1 cellular context compared by ENCODE assay signal in the genomic region with DNA sequence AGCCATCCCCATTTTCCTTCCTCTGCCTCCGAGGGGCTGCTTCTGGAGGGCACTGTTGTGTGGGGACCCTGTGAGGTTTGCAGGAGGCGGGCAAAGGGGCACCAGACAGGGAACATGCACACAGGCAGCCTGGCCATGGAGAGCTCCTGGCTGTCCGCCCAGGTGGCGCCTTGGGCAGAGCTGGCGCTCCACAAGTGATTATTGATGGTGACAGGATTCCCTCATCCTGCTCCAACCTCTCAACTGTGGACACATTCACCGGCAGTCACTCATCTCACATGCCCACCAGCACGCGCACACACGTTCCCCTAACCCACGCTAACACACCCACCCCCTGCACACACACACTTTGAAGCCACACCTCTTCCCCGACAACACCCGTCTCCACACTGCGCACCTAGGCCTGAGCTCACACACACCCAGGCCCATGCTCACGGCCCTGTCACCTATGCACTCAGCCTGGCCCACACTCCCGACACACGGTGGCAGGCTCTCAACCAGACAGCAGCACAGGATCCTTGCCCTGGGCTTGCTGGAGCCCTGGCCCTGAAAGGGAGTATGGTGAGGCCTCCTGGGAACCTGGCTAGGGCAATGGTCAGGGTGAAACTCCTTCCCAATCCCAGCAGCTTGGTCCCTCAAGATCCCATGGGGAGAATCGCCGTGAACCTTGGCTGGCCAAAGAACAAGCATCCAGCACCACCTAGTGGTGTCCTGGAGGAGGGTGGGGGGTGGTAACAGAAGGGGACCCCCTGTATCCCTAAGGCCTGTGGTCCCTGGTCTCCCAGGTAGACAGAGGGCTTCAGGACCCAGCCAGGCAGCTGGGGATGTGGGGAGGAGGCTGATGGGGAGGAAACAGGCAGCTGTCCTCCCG.
TF ChIP-seq lines count a peak whose summit lies in the region.

No MANE protein-coding gene starts in this region.

TF ChIP-seq in HepG2, 621 proteins besides CTCF, POLR2A, EP300 and RAD21 (continued from another document and continues in another):
- TF ChIP-seq, protein P1, sequence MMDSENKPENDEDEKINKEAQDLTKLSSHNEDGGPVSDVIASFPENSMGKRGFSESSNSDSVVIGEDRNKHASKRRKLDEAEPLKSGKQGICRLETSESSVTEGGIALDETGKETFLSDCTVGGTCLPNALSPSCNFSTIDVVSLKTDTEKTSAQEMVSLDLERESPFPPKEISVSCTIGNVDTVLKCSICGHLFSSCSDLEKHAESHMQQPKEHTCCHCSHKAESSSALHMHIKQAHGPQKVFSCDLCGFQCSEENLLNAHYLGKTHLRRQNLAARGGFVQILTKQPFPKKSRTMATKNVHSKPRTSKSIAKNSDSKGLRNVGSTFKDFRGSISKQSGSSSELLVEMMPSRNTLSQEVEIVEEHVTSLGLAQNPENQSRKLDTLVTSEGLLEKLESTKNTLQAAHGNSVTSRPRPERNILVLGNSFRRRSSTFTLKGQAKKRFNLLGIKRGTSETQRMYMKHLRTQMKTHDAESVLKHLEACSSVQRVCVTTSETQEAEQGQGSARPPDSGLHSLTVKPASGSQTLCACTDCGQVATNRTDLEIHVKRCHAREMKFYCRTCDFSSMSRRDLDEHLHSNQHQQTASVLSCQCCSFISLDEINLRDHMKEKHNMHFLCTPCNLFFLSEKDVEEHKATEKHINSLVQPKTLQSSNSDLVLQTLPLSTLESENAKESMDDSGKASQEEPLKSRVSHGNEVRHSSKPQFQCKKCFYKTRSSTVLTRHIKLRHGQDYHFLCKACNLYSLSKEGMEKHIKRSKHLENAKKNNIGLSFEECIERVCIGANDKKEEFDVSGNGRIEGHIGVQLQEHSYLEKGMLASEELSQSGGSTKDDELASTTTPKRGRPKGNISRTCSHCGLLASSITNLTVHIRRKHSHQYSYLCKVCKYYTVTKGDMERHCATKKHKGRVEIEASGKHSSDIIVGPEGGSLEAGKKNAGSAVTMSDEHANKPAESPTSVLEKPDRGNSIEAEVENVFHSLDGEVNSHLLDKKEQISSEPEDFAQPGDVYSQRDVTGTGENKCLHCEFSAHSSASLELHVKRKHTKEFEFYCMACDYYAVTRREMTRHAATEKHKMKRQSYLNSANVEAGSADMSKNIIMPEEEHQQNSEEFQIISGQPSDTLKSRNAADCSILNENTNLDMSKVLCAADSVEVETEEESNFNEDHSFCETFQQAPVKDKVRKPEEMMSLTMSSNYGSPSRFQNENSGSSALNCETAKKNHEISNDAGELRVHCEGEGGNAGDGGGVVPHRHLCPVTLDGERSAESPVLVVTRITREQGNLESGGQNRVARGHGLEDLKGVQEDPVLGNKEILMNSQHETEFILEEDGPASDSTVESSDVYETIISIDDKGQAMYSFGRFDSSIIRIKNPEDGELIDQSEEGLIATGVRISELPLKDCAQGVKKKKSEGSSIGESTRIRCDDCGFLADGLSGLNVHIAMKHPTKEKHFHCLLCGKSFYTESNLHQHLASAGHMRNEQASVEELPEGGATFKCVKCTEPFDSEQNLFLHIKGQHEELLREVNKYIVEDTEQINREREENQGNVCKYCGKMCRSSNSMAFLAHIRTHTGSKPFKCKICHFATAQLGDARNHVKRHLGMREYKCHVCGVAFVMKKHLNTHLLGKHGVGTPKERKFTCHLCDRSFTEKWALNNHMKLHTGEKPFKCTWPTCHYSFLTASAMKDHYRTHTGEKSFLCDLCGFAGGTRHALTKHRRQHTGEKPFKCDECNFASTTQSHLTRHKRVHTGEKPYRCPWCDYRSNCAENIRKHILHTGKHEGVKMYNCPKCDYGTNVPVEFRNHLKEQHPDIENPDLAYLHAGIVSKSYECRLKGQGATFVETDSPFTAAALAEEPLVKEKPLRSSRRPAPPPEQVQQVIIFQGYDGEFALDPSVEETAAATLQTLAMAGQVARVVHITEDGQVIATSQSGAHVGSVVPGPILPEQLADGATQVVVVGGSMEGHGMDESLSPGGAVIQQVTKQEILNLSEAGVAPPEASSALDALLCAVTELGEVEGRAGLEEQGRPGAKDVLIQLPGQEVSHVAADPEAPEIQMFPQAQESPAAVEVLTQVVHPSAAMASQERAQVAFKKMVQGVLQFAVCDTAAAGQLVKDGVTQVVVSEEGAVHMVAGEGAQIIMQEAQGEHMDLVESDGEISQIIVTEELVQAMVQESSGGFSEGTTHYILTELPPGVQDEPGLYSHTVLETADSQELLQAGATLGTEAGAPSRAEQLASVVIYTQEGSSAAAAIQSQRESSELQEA (CRISPR knock-in tag; IDR thresholded peaks at IDR 0.05; ENCODE audit: not compliant biosample characterization): peak; percentile 63
- TF ChIP-seq, protein P2, sequence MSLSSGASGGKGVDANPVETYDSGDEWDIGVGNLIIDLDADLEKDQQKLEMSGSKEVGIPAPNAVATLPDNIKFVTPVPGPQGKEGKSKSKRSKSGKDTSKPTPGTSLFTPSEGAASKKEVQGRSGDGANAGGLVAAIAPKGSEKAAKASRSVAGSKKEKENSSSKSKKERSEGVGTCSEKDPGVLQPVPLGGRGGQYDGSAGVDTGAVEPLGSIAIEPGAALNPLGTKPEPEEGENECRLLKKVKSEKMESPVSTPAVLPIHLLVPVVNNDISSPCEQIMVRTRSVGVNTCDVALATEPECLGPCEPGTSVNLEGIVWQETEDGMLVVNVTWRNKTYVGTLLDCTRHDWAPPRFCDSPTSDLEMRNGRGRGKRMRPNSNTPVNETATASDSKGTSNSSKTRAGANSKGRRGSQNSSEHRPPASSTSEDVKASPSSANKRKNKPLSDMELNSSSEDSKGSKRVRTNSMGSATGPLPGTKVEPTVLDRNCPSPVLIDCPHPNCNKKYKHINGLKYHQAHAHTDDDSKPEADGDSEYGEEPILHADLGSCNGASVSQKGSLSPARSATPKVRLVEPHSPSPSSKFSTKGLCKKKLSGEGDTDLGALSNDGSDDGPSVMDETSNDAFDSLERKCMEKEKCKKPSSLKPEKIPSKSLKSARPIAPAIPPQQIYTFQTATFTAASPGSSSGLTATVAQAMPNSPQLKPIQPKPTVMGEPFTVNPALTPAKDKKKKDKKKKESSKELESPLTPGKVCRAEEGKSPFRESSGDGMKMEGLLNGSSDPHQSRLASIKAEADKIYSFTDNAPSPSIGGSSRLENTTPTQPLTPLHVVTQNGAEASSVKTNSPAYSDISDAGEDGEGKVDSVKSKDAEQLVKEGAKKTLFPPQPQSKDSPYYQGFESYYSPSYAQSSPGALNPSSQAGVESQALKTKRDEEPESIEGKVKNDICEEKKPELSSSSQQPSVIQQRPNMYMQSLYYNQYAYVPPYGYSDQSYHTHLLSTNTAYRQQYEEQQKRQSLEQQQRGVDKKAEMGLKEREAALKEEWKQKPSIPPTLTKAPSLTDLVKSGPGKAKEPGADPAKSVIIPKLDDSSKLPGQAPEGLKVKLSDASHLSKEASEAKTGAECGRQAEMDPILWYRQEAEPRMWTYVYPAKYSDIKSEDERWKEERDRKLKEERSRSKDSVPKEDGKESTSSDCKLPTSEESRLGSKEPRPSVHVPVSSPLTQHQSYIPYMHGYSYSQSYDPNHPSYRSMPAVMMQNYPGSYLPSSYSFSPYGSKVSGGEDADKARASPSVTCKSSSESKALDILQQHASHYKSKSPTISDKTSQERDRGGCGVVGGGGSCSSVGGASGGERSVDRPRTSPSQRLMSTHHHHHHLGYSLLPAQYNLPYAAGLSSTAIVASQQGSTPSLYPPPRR (CRISPR knock-in tag; IDR thresholded peaks at IDR 0.05; ENCODE audit: borderline replicate concordance): peak; percentile 60; the same call in 1 of the 2 replicates
- TF ChIP-seq ZNF747 (CRISPR knock-in tag; IDR thresholded peaks at IDR 0.05; ENCODE audit: borderline replicate concordance) (peak; percentile 40; the same call in 1 of the 2 replicates), ZNF772 (CRISPR knock-in tag; IDR thresholded peaks at IDR 0.05) (peak; percentile 88; the same call in 1 of the 2 replicates), NONO (IDR thresholded peaks at IDR 0.05) (no peak), NONO (CRISPR knock-in tag; conservative IDR thresholded peaks at IDR 0.05) (peak; percentile 66), ZNF230 (CRISPR knock-in tag; IDR thresholded peaks at IDR 0.05) (0 out of 2 replicates have a peak, but pooled peaks have one; percentile 81), ZNF556 (CRISPR knock-in tag; IDR thresholded peaks at IDR 0.05; ENCODE audit: borderline replicate concordance) (peak; percentile 77; the same call in 1 of the 2 replicates), FOSL2 (CRISPR knock-in tag; IDR thresholded peaks at IDR 0.05) (peak; percentile 31), ZNF326 (CRISPR knock-in tag; IDR thresholded peaks at IDR 0.05; ENCODE audit: borderline replicate concordance) (no peak), ZNF564 (CRISPR knock-in tag; IDR thresholded peaks at IDR 0.05) (no peak), NR1H2 (CRISPR knock-in tag; IDR thresholded peaks at IDR 0.05; ENCODE audit: borderline replicate concordance, low read depth) (no peak), ISX (CRISPR knock-in tag; conservative IDR thresholded peaks at IDR 0.05) (no peak), ZFYVE20 (CRISPR knock-in tag; IDR thresholded peaks at IDR 0.05; ENCODE audit: borderline replicate concordance, low read depth) (no peak), MTF2 (CRISPR knock-in tag; IDR thresholded peaks at IDR 0.05; ENCODE audit: borderline replicate concordance) (peak; percentile 93), ZFY (CRISPR knock-in tag; IDR thresholded peaks at IDR 0.05) (peak; percentile 80), ZNF598 (CRISPR knock-in tag; IDR thresholded peaks at IDR 0.05; ENCODE audit: borderline replicate concordance) (peak; percentile 85), KMT2A (CRISPR knock-in tag; IDR thresholded peaks at IDR 0.05) (peak; percentile 31; the same call in 1 of the 2 replicates), ZBTB7A (CRISPR knock-in tag; IDR thresholded peaks at IDR 0.05) (peak; percentile 97; the same call in 1 of the 2 replicates), REPIN1 (CRISPR knock-in tag; IDR thresholded peaks at IDR 0.05; ENCODE audit: borderline replicate concordance, low read depth) (peak; percentile 29; the same call in 1 of the 2 replicates)
- TF ChIP-seq, protein P3, sequence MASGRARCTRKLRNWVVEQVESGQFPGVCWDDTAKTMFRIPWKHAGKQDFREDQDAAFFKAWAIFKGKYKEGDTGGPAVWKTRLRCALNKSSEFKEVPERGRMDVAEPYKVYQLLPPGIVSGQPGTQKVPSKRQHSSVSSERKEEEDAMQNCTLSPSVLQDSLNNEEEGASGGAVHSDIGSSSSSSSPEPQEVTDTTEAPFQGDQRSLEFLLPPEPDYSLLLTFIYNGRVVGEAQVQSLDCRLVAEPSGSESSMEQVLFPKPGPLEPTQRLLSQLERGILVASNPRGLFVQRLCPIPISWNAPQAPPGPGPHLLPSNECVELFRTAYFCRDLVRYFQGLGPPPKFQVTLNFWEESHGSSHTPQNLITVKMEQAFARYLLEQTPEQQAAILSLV (CRISPR knock-in tag; IDR thresholded peaks at IDR 0.05; ENCODE audit: borderline replicate concordance): peak; percentile 76; the same call in 1 of the 2 replicates
- TF ChIP-seq, protein P4, sequence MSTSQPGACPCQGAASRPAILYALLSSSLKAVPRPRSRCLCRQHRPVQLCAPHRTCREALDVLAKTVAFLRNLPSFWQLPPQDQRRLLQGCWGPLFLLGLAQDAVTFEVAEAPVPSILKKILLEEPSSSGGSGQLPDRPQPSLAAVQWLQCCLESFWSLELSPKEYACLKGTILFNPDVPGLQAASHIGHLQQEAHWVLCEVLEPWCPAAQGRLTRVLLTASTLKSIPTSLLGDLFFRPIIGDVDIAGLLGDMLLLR (CRISPR knock-in tag; IDR thresholded peaks at IDR 0.05): 0 out of 2 replicates have a peak, but pooled peaks have one; percentile 63
- TF ChIP-seq, protein P5, sequence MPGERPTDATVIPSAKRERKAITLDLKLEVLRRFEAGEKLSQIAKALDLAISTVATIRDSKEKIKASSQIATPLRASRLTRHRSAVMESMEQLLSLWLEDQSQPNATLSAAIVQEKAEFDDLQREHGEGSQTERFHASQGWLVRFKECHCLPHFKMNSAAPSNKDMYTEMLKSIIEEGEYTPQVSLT (CRISPR knock-in tag; IDR thresholded peaks at IDR 0.05; ENCODE audit: borderline replicate concordance, low read depth): no peak
- TF ChIP-seq, protein P6, sequence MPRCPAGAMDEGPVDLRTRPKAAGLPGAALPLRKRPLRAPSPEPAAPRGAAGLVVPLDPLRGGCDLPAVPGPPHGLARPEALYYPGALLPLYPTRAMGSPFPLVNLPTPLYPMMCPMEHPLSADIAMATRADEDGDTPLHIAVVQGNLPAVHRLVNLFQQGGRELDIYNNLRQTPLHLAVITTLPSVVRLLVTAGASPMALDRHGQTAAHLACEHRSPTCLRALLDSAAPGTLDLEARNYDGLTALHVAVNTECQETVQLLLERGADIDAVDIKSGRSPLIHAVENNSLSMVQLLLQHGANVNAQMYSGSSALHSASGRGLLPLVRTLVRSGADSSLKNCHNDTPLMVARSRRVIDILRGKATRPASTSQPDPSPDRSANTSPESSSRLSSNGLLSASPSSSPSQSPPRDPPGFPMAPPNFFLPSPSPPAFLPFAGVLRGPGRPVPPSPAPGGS (CRISPR knock-in tag; IDR thresholded peaks at IDR 0.05): peak; percentile 50; the same call in 1 of the 2 replicates
- TF ChIP-seq, protein P7, sequence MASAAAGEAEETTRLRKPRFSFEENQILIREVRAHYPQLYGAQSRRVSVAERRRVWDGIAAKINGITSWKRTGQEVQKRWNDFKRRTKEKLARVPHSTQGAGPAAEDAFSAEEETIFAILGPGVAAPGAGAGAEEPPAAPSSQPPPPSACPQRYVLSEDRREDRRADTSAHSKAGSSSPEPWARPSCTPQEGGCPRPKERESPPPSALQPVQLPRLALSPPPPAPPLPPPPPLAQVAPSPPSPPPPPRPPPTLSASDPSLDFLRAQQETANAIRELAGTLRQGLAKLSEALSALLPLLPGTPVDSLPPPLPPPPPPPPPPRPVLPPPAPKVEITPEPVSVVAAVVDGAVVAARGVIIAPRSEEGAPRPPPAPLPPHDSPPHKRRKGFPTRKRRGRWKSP (CRISPR knock-in tag; IDR thresholded peaks at IDR 0.05): no peak
- TF ChIP-seq, protein P8, sequence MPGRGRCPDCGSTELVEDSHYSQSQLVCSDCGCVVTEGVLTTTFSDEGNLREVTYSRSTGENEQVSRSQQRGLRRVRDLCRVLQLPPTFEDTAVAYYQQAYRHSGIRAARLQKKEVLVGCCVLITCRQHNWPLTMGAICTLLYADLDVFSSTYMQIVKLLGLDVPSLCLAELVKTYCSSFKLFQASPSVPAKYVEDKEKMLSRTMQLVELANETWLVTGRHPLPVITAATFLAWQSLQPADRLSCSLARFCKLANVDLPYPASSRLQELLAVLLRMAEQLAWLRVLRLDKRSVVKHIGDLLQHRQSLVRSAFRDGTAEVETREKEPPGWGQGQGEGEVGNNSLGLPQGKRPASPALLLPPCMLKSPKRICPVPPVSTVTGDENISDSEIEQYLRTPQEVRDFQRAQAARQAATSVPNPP (CRISPR knock-in tag; IDR thresholded peaks at IDR 0.05): no peak
- TF ChIP-seq, protein P9, sequence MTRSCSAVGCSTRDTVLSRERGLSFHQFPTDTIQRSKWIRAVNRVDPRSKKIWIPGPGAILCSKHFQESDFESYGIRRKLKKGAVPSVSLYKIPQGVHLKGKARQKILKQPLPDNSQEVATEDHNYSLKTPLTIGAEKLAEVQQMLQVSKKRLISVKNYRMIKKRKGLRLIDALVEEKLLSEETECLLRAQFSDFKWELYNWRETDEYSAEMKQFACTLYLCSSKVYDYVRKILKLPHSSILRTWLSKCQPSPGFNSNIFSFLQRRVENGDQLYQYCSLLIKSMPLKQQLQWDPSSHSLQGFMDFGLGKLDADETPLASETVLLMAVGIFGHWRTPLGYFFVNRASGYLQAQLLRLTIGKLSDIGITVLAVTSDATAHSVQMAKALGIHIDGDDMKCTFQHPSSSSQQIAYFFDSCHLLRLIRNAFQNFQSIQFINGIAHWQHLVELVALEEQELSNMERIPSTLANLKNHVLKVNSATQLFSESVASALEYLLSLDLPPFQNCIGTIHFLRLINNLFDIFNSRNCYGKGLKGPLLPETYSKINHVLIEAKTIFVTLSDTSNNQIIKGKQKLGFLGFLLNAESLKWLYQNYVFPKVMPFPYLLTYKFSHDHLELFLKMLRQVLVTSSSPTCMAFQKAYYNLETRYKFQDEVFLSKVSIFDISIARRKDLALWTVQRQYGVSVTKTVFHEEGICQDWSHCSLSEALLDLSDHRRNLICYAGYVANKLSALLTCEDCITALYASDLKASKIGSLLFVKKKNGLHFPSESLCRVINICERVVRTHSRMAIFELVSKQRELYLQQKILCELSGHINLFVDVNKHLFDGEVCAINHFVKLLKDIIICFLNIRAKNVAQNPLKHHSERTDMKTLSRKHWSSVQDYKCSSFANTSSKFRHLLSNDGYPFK (CRISPR knock-in tag; IDR thresholded peaks at IDR 0.05; ENCODE audit: borderline replicate concordance): no peak; the same call in 1 of the 2 replicates
